In genomic region chr3:64417816-64418215, GRCh38 we compare ENCODE assay signal across 13 cellular contexts.
A peak's percentile ranks its signal among the peaks of the same experiment; 100 is the strongest.
DNase-seq lines count a peak whose midpoint lies in the region; ATAC-seq, FAIRE-seq and TF ChIP-seq lines count a peak whose summit lies in the region.
"Had no signal": no experiment of that assay in that cellular context is flagged by ENCODE, and none has a peak within 500 bp of the region (broad histone marks: within the 10 kb centered on the region; RNA-seq: fewer than 3 reads in every experiment).

No MANE protein-coding gene starts in this region.

- peaks cover 25% of the 10 kb centered on the region for H3K4me1 Mint-ChIP-seq in endodermal cell
- H3K4me1 Mint-ChIP-seq: activated CD4-positive, alpha-beta T cell treated with anti-CD3 and anti-CD28 coated beads, Interleukin-2, amount 10 ng/mL, durations not matched to agents 24 days and 14 days; activated naive CD8-positive, alpha-beta T cell treated with anti-CD3 and anti-CD28 coated beads for 36 hours; memory B cell; stimulated activated memory B cell treated with anti-CD40 and anti-IgM and Interleukin-4, amounts not matched to agents 10 μg/mL and 1 μg/mL and 100 μg/mL, for 72 hours had no signal

- H3K27me3 Mint-ChIP-seq in endodermal cell (ENCODE audit: insufficient read depth) = peaks cover 2% of the 10 kb centered on the region

- H3K9ac ChIP-seq in endodermal cell (ENCODE audit: extremely low read depth, low read length, poor library complexity, severe bottlenecking) = no peak overlapping the region

- no peak for TF ChIP-seq CTCF in endodermal cell (conservative IDR thresholded peaks at IDR 0.05)
- TF ChIP-seq CTCF in osteoblast (IDR thresholded peaks at IDR 0.05; ENCODE audit: extremely low read depth, low read depth, low read length) = no peak

- no peak overlapping the region for H3K4me3 Mint-ChIP-seq in endodermal cell
- H3K4me3 Mint-ChIP-seq: activated CD4-positive, alpha-beta T cell treated with anti-CD3 and anti-CD28 coated beads, Interleukin-2, amount 10 ng/mL, durations not matched to agents 24 days and 14 days; activated naive CD8-positive, alpha-beta T cell treated with anti-CD3 and anti-CD28 coated beads for 36 hours; memory B cell; stimulated activated memory B cell treated with anti-CD40 and anti-IgM and Interleukin-4, amounts not matched to agents 10 μg/mL and 1 μg/mL and 100 μg/mL, for 72 hours had no signal

- H3K4me1 ChIP-seq in endodermal cell (ENCODE audit: control insufficient read depth, insufficient read depth, low read length) (peaks cover 7% of the 10 kb centered on the region), osteoblast (ENCODE audit: insufficient read depth, low read length) (no peaks in the 10 kb centered on the region)

- WGBS in endodermal cell (ENCODE audit: insufficient coverage in 1 of 2, insufficient read length in 1 of 2), 2 experiments = 48 to 50% methylated on average over 2 to 4 of the region's 4 CpGs

- H3K27ac ChIP-seq in endodermal cell (ENCODE audit: low read depth, low read length) (peak overlapping the region; percentile 19), osteoblast (ENCODE audit: low read depth, low read length) (no peak overlapping the region)

- H3K9me3 ChIP-seq in endodermal cell (ENCODE audit: control insufficient read depth, low read length) (no peaks in the 10 kb centered on the region), osteoblast (ENCODE audit: low read depth, low read length) (no peaks in the 10 kb centered on the region)

- peak overlapping the region; percentile 56 for H2AFZ ChIP-seq in osteoblast (ENCODE audit: low read length)

- H3K4me3 ChIP-seq in endodermal cell (ENCODE audit: low read length) (no peak overlapping the region), osteoblast (ENCODE audit: insufficient read depth, low read length) (no peak overlapping the region)

- H3K79me2 ChIP-seq in osteoblast (ENCODE audit: insufficient read depth, low read length) = no peaks in the 10 kb centered on the region

- H3K4me2 ChIP-seq in osteoblast (ENCODE audit: insufficient read depth, low read length) = no peak overlapping the region

- ATAC-seq in GM18519 (IDR thresholded peaks at IDR 0.05; ENCODE audit: low FRiP score, unreplicated experiment) = peak; percentile 55
- ATAC-seq in HG02938 (IDR thresholded peaks at IDR 0.05; ENCODE audit: unreplicated experiment) = no peak
- ATAC-seq in left cardiac atrium = no peak
- ATAC-seq: stimulated activated memory B cell treated with anti-CD40 and anti-IgM and Interleukin-4, amounts not matched to agents 10 μg/mL and 1 μg/mL and 100 μg/mL, for 72 hours had no signal

- no peaks in the 10 kb centered on the region for H3K9me3 Mint-ChIP-seq in endodermal cell
- H3K9me3 Mint-ChIP-seq: activated CD4-positive, alpha-beta T cell treated with anti-CD3 and anti-CD28 coated beads, Interleukin-2, amount 10 ng/mL, durations not matched to agents 24 days and 14 days; activated naive CD8-positive, alpha-beta T cell treated with anti-CD3 and anti-CD28 coated beads for 36 hours; memory B cell; stimulated activated memory B cell treated with anti-CD40 and anti-IgM and Interleukin-4, amounts not matched to agents 10 μg/mL and 1 μg/mL and 100 μg/mL, for 72 hours had no signal

- intact Hi-C loops in left cardiac atrium (cut with DNase I) = no loop called here

- H3K36me3 ChIP-seq in endodermal cell (ENCODE audit: control insufficient read depth, insufficient read depth, low read length) (no peaks in the 10 kb centered on the region), osteoblast (ENCODE audit: insufficient read depth, low read length) (no peaks in the 10 kb centered on the region)

- DNase-seq in NCI-H82 (lab: John Stamatoyannopoulos, UW) (peak; percentile 96), endodermal cell (peak; percentile 72), osteoblast (ENCODE audit: insufficient read length, low spot score, missing footprints) (no peak), NCI-H2196 treated with DMSO at 0.1 percent for 48 hours (lab: John Stamatoyannopoulos, UW; ENCODE audit: unreplicated experiment) (no peak), GM19239 (ENCODE audit: insufficient read length, low spot score) (no peak), left cardiac atrium (no peak)
- DNase-seq: activated CD4-positive, alpha-beta T cell treated with anti-CD3 and anti-CD28 coated beads, Interleukin-2, amount 10 ng/mL, durations not matched to agents 24 days and 14 days; activated naive CD8-positive, alpha-beta T cell treated with anti-CD3 and anti-CD28 coated beads for 36 hours; DND-41 had no signal

- H3K27me3 ChIP-seq in endodermal cell (ENCODE audit: control insufficient read depth, insufficient read depth, low read length, poor library complexity, severe bottlenecking) (no peaks in the 10 kb centered on the region), osteoblast (ENCODE audit: insufficient read depth, low read length) (peaks cover 11% of the 10 kb centered on the region)

- no peaks in the 10 kb centered on the region for H3K36me3 Mint-ChIP-seq in endodermal cell (ENCODE audit: low read depth)
- H3K36me3 Mint-ChIP-seq: activated naive CD8-positive, alpha-beta T cell treated with anti-CD3 and anti-CD28 coated beads for 36 hours; memory B cell; stimulated activated memory B cell treated with anti-CD40 and anti-IgM and Interleukin-4, amounts not matched to agents 10 μg/mL and 1 μg/mL and 100 μg/mL, for 72 hours had no signal

- H3K27ac Mint-ChIP-seq in endodermal cell = peak overlapping the region; percentile 67
- H3K27ac Mint-ChIP-seq: activated CD4-positive, alpha-beta T cell treated with anti-CD3 and anti-CD28 coated beads, Interleukin-2, amount 10 ng/mL, durations not matched to agents 24 days and 14 days; activated naive CD8-positive, alpha-beta T cell treated with anti-CD3 and anti-CD28 coated beads for 36 hours; memory B cell; stimulated activated memory B cell treated with anti-CD40 and anti-IgM and Interleukin-4, amounts not matched to agents 10 μg/mL and 1 μg/mL and 100 μg/mL, for 72 hours had no signal

- no peak for FAIRE-seq in GM19239 (lab: Jason Lieb, UNC)

- no peaks in the 10 kb centered on the region for H4K20me1 ChIP-seq in osteoblast (ENCODE audit: insufficient read depth, low read length)

Comparison
In these comparisons a context has a peak if more than half of its experiments do, and no peak if none do; other contexts are left out.
1. DNase-seq: peak in NCI-H82 (single experiment) and endodermal cell (single experiment); none in osteoblast (single experiment), NCI-H2196 treated with DMSO at 0.1 percent for 48 hours (single experiment), GM19239 (single experiment) and left cardiac atrium (single experiment).